In the genomic region with DNA sequence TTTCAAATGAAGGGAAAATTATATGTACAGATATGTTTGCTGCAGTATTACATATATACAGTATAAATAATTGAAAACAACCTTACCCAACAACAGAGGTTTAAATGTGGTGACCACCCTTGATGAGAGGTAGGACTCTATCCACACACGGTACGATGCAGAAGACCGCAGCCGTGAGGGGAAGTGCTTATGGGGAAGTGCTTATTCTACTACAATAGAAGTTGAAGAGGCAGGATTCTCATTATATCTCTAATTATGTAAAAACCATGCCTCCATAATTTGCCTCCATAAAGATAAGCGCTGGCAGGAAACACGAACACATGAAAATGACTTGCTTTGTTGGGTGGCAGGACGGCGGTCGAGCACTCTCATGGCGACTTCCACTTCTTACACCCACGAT, we compare ENCODE assay signal across 28 cellular contexts. TPM values are rescaled to one million over a fixed set of nuclear protein-coding genes. Genes with fewer than 3 reads are reported as not detected.
"Had no signal": no experiment of that assay in that cellular context is flagged by ENCODE, and none has a peak within 500 bp of the region (broad histone marks: within the 10 kb centered on the region; RNA-seq: fewer than 3 reads in every experiment).

No MANE protein-coding gene starts in this region.

- DNase-seq: activated CD4-positive, alpha-beta T cell treated with anti-CD3 and anti-CD28 coated beads, Interleukin-2, amount 10 ng/mL, durations not matched to agents 7 days and 5 days; activated CD4-positive, CD25-positive, alpha-beta regulatory T cell treated with anti-CD3 and anti-CD28 coated beads, Interleukin-2, amount 50 U/mL, for 72 hours; activated CD8-positive, alpha-beta T cell treated with anti-CD3 and anti-CD28 coated beads for 36 hours; activated gamma-delta T cell treated with Interleukin-2 at 50 U/mL for 16 hours; brain microvascular endothelial cell; caudate nucleus; effector CD4-positive, alpha-beta T cell; heart left ventricle; lower lobe of right lung; naive B cell; posterior cingulate gyrus; right lobe of liver; stimulated activated CD4-positive, alpha-beta T cell treated with anti-CD3 and anti-CD28 coated beads, Interleukin-1b, Interleukin-23, amount 100 ng/mL, for 48 hours; stimulated activated naive CD8-positive, alpha-beta T cell treated with anti-CD3 and anti-CD28 coated beads, Interleukin-15, amount 100 ng/mL, for 72 hours; T1000; WERI-Rb-1 had no signal

- H3K27ac Mint-ChIP-seq: activated CD4-positive, alpha-beta T cell treated with anti-CD3 and anti-CD28 coated beads, Interleukin-2, amount 10 ng/mL, durations not matched to agents 7 days and 5 days; activated CD8-positive, alpha-beta T cell treated with anti-CD3 and anti-CD28 coated beads for 36 hours; dendritic cell treated with granulocyte-macrophage colony-stimulating factor and Interleukin-4, amounts not matched to agents 40 ng/mL and 50 ng/mL, for 4 days; naive B cell; neural progenitor cell; stimulated activated naive CD8-positive, alpha-beta T cell treated with anti-CD3 and anti-CD28 coated beads, Interleukin-15, amount 100 ng/mL, for 72 hours had no signal

- H3K27me3 Mint-ChIP-seq: activated naive CD4-positive, alpha-beta T cell treated with anti-CD3 and anti-CD28 coated beads, Interleukin-2, amount 50 U/mL, for 24 hours had no signal

- H3K36me3 Mint-ChIP-seq: activated naive CD4-positive, alpha-beta T cell treated with anti-CD3 and anti-CD28 coated beads, Interleukin-2, amount 50 U/mL, for 24 hours; naive B cell; neural progenitor cell had no signal

- H3K4me3 ChIP-seq: ascending aorta, heart left ventricle, lower lobe of right lung, neural progenitor cell, right lobe of liver, skin epidermis, tibial nerve had no signal

- ATAC-seq: activated CD8-positive, alpha-beta T cell treated with anti-CD3 and anti-CD28 coated beads for 36 hours; heart left ventricle; left lobe of liver; lower lobe of right lung; right lobe of liver; stimulated activated naive CD8-positive, alpha-beta T cell treated with anti-CD3 and anti-CD28 coated beads, Interleukin-15, amount 100 ng/mL, for 72 hours had no signal

- H3K4me3 Mint-ChIP-seq: activated CD4-positive, alpha-beta T cell treated with anti-CD3 and anti-CD28 coated beads, Interleukin-2, amount 10 ng/mL, durations not matched to agents 7 days and 5 days; activated CD8-positive, alpha-beta T cell treated with anti-CD3 and anti-CD28 coated beads for 36 hours; activated naive CD4-positive, alpha-beta T cell treated with anti-CD3 and anti-CD28 coated beads, Interleukin-2, amount 50 U/mL, for 24 hours; dendritic cell treated with granulocyte-macrophage colony-stimulating factor and Interleukin-4, amounts not matched to agents 40 ng/mL and 50 ng/mL, for 4 days; naive B cell; neural progenitor cell; stimulated activated naive CD8-positive, alpha-beta T cell treated with anti-CD3 and anti-CD28 coated beads, Interleukin-15, amount 100 ng/mL, for 72 hours had no signal

- H3K9me3 Mint-ChIP-seq: activated CD4-positive, alpha-beta T cell treated with anti-CD3 and anti-CD28 coated beads, Interleukin-2, amount 10 ng/mL, durations not matched to agents 7 days and 5 days; activated CD8-positive, alpha-beta T cell treated with anti-CD3 and anti-CD28 coated beads for 36 hours; activated naive CD4-positive, alpha-beta T cell treated with anti-CD3 and anti-CD28 coated beads, Interleukin-2, amount 50 U/mL, for 24 hours; dendritic cell treated with granulocyte-macrophage colony-stimulating factor and Interleukin-4, amounts not matched to agents 40 ng/mL and 50 ng/mL, for 4 days; naive B cell; stimulated activated naive CD8-positive, alpha-beta T cell treated with anti-CD3 and anti-CD28 coated beads, Interleukin-15, amount 100 ng/mL, for 72 hours had no signal

- H3K4me1 Mint-ChIP-seq: activated CD4-positive, alpha-beta T cell treated with anti-CD3 and anti-CD28 coated beads, Interleukin-2, amount 10 ng/mL, durations not matched to agents 7 days and 5 days; activated naive CD4-positive, alpha-beta T cell treated with anti-CD3 and anti-CD28 coated beads, Interleukin-2, amount 50 U/mL, for 24 hours; neural progenitor cell; stimulated activated naive CD8-positive, alpha-beta T cell treated with anti-CD3 and anti-CD28 coated beads, Interleukin-15, amount 100 ng/mL, for 72 hours had no signal

RNA-seq across cellular contexts. Expression of a gene that starts 7.2 kb away (rescaled TPM):
- total RNA-seq: activated CD4-positive, alpha-beta T cell treated with anti-CD3 and anti-CD28 coated beads, Interleukin-2, amount 10 ng/mL, durations not matched to agents 7 days and 5 days; activated CD8-positive, alpha-beta T cell treated with anti-CD3 and anti-CD28 coated beads for 36 hours; ascending aorta; epithelial cell of proximal tubule; fibroblast of villous mesenchyme; kidney epithelial cell; omental fat pad; tibial nerve; urinary bladder had no signal
